ENCODE assay signal across 8 cellular contexts in genomic region chr17:4806420-4806769, GRCh38.
DNase-seq lines count a peak whose midpoint lies in the region; ATAC-seq and TF ChIP-seq lines count a peak whose summit lies in the region.

No MANE protein-coding gene starts in this region.

- H3K27ac ChIP-seq in DND-41 (ENCODE audit: low read length), result peak overlapping the region; percentile 44; the same call in 1 of the 2 replicates

- intact Hi-C loops in dendritic cell treated with granulocyte-macrophage colony-stimulating factor and Interleukin-4, amounts not matched to agents 40 ng/mL and 50 ng/mL, for 4 days (cut with micrococcal nuclease), result no loop called here

- peaks cover 37% of the 10 kb centered on the region for H3K27me3 Mint-ChIP-seq in dendritic cell treated with granulocyte-macrophage colony-stimulating factor and Interleukin-4, amounts not matched to agents 40 ng/mL and 50 ng/mL, for 4 days
- no peaks in the 10 kb centered on the region for H3K27me3 Mint-ChIP-seq in nephron (ENCODE audit: low read depth)

- ATAC-seq in DND-41 (ENCODE audit: insufficient read depth, low read depth), result no peak
- ATAC-seq in GM21423 (IDR thresholded peaks at IDR 0.05; ENCODE audit: unreplicated experiment), result no peak
- no peak for ATAC-seq in GM19467 (IDR thresholded peaks at IDR 0.05; ENCODE audit: unreplicated experiment)

- H3K4me1 ChIP-seq in DND-41 (ENCODE audit: insufficient read depth, low read length), result peaks cover 19% of the 10 kb centered on the region

- H3K36me3 ChIP-seq in DND-41 (ENCODE audit: insufficient read depth, low read length), result no peaks in the 10 kb centered on the region; the same call in 1 of the 2 replicates

- peak overlapping the region; percentile 97 for H3K4me2 ChIP-seq in DND-41 (ENCODE audit: insufficient read depth, low read length)

- no peaks in the 10 kb centered on the region for H3K79me2 ChIP-seq in DND-41 (ENCODE audit: insufficient read depth, low read length)

- H3K4me3 Mint-ChIP-seq in dendritic cell treated with granulocyte-macrophage colony-stimulating factor and Interleukin-4, amounts not matched to agents 40 ng/mL and 50 ng/mL, for 4 days, result peak overlapping the region; percentile 67
- peak overlapping the region; percentile 76 to 89 (median 88) for H3K4me3 Mint-ChIP-seq in nephron

- H3K27me3 ChIP-seq in DND-41 (ENCODE audit: insufficient read depth, low read length, poor library complexity), result no peaks in the 10 kb centered on the region

- peaks cover 35% of the 10 kb centered on the region for H3K4me1 Mint-ChIP-seq in dendritic cell treated with granulocyte-macrophage colony-stimulating factor and Interleukin-4, amounts not matched to agents 40 ng/mL and 50 ng/mL, for 4 days (ENCODE audit: low read depth)
- peaks cover 11% of the 10 kb centered on the region for H3K4me1 Mint-ChIP-seq in nephron

- H3K9ac ChIP-seq in DND-41 (ENCODE audit: low read depth, low read length), result peak overlapping the region; percentile 79

- no peaks in the 10 kb centered on the region for H3K9me3 ChIP-seq in DND-41 (ENCODE audit: insufficient read depth, low read length, severe bottlenecking)

- no peak for DNase-seq in DND-41
- DNase-seq in LNCaP clone FGC (ENCODE audit: low read depth), result no peak
- DNase-seq in GM03348 (ENCODE audit: low spot score), result no peak
- no peak for DNase-seq in NCI-H2107 (lab: John Stamatoyannopoulos, UW)

- TF ChIP-seq CTCF in DND-41 (IDR thresholded peaks at IDR 0.05; ENCODE audit: borderline replicate concordance, extremely low read depth, low read length, poor library complexity, severe bottlenecking), result no peak
- TF ChIP-seq CTCF in LNCaP clone FGC (IDR thresholded peaks at IDR 0.05; ENCODE audit: control insufficient read depth, extremely low read depth, insufficient read depth), result no peak
- TF ChIP-seq CTCF in nephron (IDR thresholded peaks at IDR 0.05; ENCODE audit: unreplicated experiment in 3 of 3), result no peak

- H3K27ac Mint-ChIP-seq in dendritic cell treated with granulocyte-macrophage colony-stimulating factor and Interleukin-4, amounts not matched to agents 40 ng/mL and 50 ng/mL, for 4 days, result no peak overlapping the region
- peak overlapping the region; percentile 38 to 80 (median 44) for H3K27ac Mint-ChIP-seq in nephron

- peak overlapping the region; percentile 78 for H2AFZ ChIP-seq in DND-41 (ENCODE audit: low read depth, low read length)

- no peaks in the 10 kb centered on the region for H3K9me3 Mint-ChIP-seq in dendritic cell treated with granulocyte-macrophage colony-stimulating factor and Interleukin-4, amounts not matched to agents 40 ng/mL and 50 ng/mL, for 4 days
- no peaks in the 10 kb centered on the region for H3K9me3 Mint-ChIP-seq in nephron

- H3K36me3 Mint-ChIP-seq in dendritic cell treated with granulocyte-macrophage colony-stimulating factor and Interleukin-4, amounts not matched to agents 40 ng/mL and 50 ng/mL, for 4 days (ENCODE audit: low read depth), result peaks cover 43% of the 10 kb centered on the region
- H3K36me3 Mint-ChIP-seq in nephron (ENCODE audit: low read depth), result peaks cover 18% of the 10 kb centered on the region

- H4K20me1 ChIP-seq in DND-41 (ENCODE audit: insufficient read depth, low read length), result no peaks in the 10 kb centered on the region

- H3K4me3 ChIP-seq in DND-41 (ENCODE audit: low read depth in 1 of 2, low read length in 2 of 2) (peak overlapping the region; percentile 58 to 81), LNCaP clone FGC (ENCODE audit: low read depth, low read length) (peak overlapping the region; percentile 56)
